9 cellular contexts compared by ENCODE assay signal in the genomic region with DNA sequence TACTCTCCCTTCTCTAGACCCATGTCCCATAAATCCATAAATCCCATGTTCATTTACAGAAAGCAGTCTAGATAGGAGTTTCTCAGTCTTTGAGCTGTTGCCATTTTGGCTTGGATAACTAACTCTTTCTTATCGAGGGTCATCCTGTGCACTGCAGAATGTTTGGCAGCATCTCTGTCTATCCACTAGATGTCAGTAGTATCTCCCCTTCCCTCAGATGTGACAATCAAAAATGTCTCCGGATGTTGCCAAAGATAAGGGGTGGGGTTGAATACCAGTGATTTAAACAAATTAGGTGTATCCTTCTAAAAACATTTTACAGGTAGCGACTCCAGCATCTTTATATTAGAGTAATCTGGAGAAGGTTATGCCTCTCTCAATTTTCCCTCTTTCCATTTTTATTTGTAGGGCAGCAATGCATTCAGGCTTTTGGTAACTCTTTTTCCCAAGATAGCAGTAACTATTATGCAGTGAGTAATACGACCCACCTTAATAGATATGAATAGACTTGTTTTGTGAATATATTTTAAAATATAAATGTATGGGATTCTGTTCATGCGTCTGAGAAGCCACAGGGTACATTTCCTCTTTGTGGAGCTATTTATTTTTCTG.
DNase-seq lines count a peak whose midpoint lies in the region; ATAC-seq and TF ChIP-seq lines count a peak whose summit lies in the region.
"Had no signal": no experiment of that assay in that cellular context is flagged by ENCODE, and none has a peak within 500 bp of the region (broad histone marks: within the 10 kb centered on the region; RNA-seq: fewer than 3 reads in every experiment).

No MANE protein-coding gene starts in this region.

- H3K36me3 Mint-ChIP-seq in endothelial cell (ENCODE audit: low read depth, unreplicated experiment), result no peaks in the 10 kb centered on the region

- no peak overlapping the region for H3K27ac Mint-ChIP-seq in endothelial cell (ENCODE audit: unreplicated experiment)

- no peak overlapping the region for H3K4me3 ChIP-seq in retinal pigment epithelial cell (ENCODE audit: low read length)
- H3K4me3 ChIP-seq: SJSA1 had no signal

- DNase-seq in DMS 273 treated with DMSO at 0.1 percent for 48 hours (lab: John Stamatoyannopoulos, UW) (peak; percentile 15), NOMO-1 (lab: John Stamatoyannopoulos, UW; ENCODE audit: unreplicated experiment in 2 of 2) (peak; percentile 5 to 66), endothelial cell (ENCODE audit: low spot score) (peak; percentile 15), retinal pigment epithelial cell (ENCODE audit: low read depth) (no peak), middle frontal gyrus (ENCODE audit: extremely low spot score, low spot score) (no peak)
- DNase-seq in stimulated activated naive CD8-positive, alpha-beta T cell treated with anti-CD3 and anti-CD28 coated beads, Interleukin-15, Interleukin-2, amounts not matched to agents 100 U/mL and 50 U/mL, for 24 hours, result no peak

- peak; percentile 39 for TF ChIP-seq CTCF in endothelial cell (IDR thresholded peaks at IDR 0.05; ENCODE audit: unreplicated experiment)
- peak; percentile 83 for TF ChIP-seq CTCF in retinal pigment epithelial cell (conservative IDR thresholded peaks at IDR 0.05; ENCODE audit: low read depth, low read length)

- ATAC-seq in GM21390 (IDR thresholded peaks at IDR 0.05; ENCODE audit: unreplicated experiment) (peak; percentile 98), HG03571 (IDR thresholded peaks at IDR 0.05; ENCODE audit: unreplicated experiment) (peak; percentile 82)
- ATAC-seq in stimulated activated naive CD8-positive, alpha-beta T cell treated with anti-CD3 and anti-CD28 coated beads, Interleukin-15, Interleukin-2, amounts not matched to agents 100 U/mL and 50 U/mL, for 24 hours, result no peak

- H3K4me1 Mint-ChIP-seq in endothelial cell (ENCODE audit: unreplicated experiment), result no peaks in the 10 kb centered on the region

- H3K4me3 Mint-ChIP-seq in endothelial cell (ENCODE audit: unreplicated experiment), result no peak overlapping the region

- no peaks in the 10 kb centered on the region for H3K9me3 Mint-ChIP-seq in endothelial cell (ENCODE audit: unreplicated experiment)

- no peaks in the 10 kb centered on the region for H3K27me3 Mint-ChIP-seq in endothelial cell (ENCODE audit: unreplicated experiment)

Comparison
In these comparisons a context has a peak if more than half of its experiments do, and no peak if none do; other contexts are left out.
1. DNase-seq: peak in DMS 273 treated with DMSO at 0.1 percent for 48 hours (single experiment), NOMO-1 (2 of 2) and endothelial cell (single experiment); none in retinal pigment epithelial cell (single experiment), middle frontal gyrus (single experiment) and stimulated activated naive CD8-positive, alpha-beta T cell treated with anti-CD3 and anti-CD28 coated beads, Interleukin-15, Interleukin-2, amounts not matched to agents 100 U/mL and 50 U/mL, for 24 hours (single experiment).